18 cellular contexts compared by ENCODE assay signal in genomic region chr21:26127073-26127814, GRCh38. TPM values are rescaled to one million over a fixed set of nuclear protein-coding genes. Genes with fewer than 3 reads are reported as not detected.
DNase-seq lines count a peak whose midpoint lies in the region; ATAC-seq and TF ChIP-seq lines count a peak whose summit lies in the region.
"Had no signal": no experiment of that assay in that cellular context is flagged by ENCODE, and none has a peak within 500 bp of the region (broad histone marks: within the 10 kb centered on the region; RNA-seq: fewer than 3 reads in every experiment).

No MANE protein-coding gene starts in this region.

- no peaks in the 10 kb centered on the region for H3K27me3 ChIP-seq in cardiac muscle cell
- H3K27me3 ChIP-seq in transverse colon: no peaks in the 10 kb centered on the region
- H3K27me3 ChIP-seq in trophoblast cell (ENCODE audit: insufficient read depth, low read length): no peaks in the 10 kb centered on the region
- H3K27me3 ChIP-seq: colonic mucosa, testis had no signal

- DNase-seq in cardiac muscle cell (ENCODE audit: low read depth in 1 of 2, low spot score in 1 of 2): no peak
- DNase-seq in left ventricle myocardium superior: no peak
- DNase-seq in endothelial cell (ENCODE audit: low spot score): no peak
- no peak for DNase-seq in mesothelial cell of epicardium (ENCODE audit: low spot score in 2 of 2, unreplicated experiment in 2 of 2)
- no peak for DNase-seq in transverse colon
- no peak for DNase-seq in NK-92 treated with Interleukin-12 subunit alpha and Interleukin-12 subunit beta, amount 100 ng/mL, for 24 hours (lab: John Stamatoyannopoulos, UW)
- no peak for DNase-seq in trophoblast cell
- DNase-seq: activated CD4-positive, alpha-beta T cell treated with anti-CD3 and anti-CD28 coated beads for 36 hours; activated effector memory CD4-positive, alpha-beta T cell treated with anti-CD3 and anti-CD28 coated beads, Interleukin-2, amount 50 U/mL, for 16 hours; colonic mucosa; erythroblast; GOT3; NCI-H1092 treated with DMSO at 0.1 percent for 48 hours; NCI-H2107 had no signal

- 42 to 43% methylated on average over 1 of the region's 1 CpG for WGBS in transverse colon (ENCODE audit: low coverage in 1 of 2), 2 donors
- no CpG with 5 or more reads among the region's 1 CpG for WGBS in trophoblast cell (ENCODE audit: extremely low coverage, insufficient coverage, insufficient read length)

- H3K14ac ChIP-seq in trophoblast cell (ENCODE audit: low read length): no peak overlapping the region

- no peaks in the 10 kb centered on the region for H3K9me3 Mint-ChIP-seq in endothelial cell (ENCODE audit: unreplicated experiment)
- no peaks in the 10 kb centered on the region for H3K9me3 Mint-ChIP-seq in mesothelial cell of epicardium

- no peaks in the 10 kb centered on the region for H3K36me3 ChIP-seq in cardiac muscle cell
- H3K36me3 ChIP-seq in transverse colon: no peaks in the 10 kb centered on the region
- H3K36me3 ChIP-seq in trophoblast cell (ENCODE audit: control insufficient read depth in 1 of 2, insufficient read depth in 2 of 2, low read length in 2 of 2): no peaks in the 10 kb centered on the region
- H3K36me3 ChIP-seq: colonic mucosa had no signal

- no peak for TF ChIP-seq CTCF in cardiac muscle cell (IDR thresholded peaks at IDR 0.05; ENCODE audit: low read depth, low read length)
- TF ChIP-seq CTCF in endothelial cell (IDR thresholded peaks at IDR 0.05; ENCODE audit: unreplicated experiment): no peak
- TF ChIP-seq CTCF in mesothelial cell of epicardium (IDR thresholded peaks at IDR 0.05; ENCODE audit: unreplicated experiment): no peak
- TF ChIP-seq CTCF in transverse colon (IDR thresholded peaks at IDR 0.05): no peak

- TF ChIP-seq POLR2A in transverse colon (IDR thresholded peaks at IDR 0.05): no peak

- intact Hi-C loops in left ventricle myocardium superior (cut with micrococcal nuclease) (no loop called here), transverse colon (cut with DNase I; ENCODE audit: low total_unique reads) (no loop called here)

- H3K27me3 Mint-ChIP-seq in endothelial cell (ENCODE audit: unreplicated experiment) (no peaks in the 10 kb centered on the region), mesothelial cell of epicardium (ENCODE audit: low read depth) (no peaks in the 10 kb centered on the region)
- H3K27me3 Mint-ChIP-seq: activated CD4-positive, alpha-beta T cell treated with anti-CD3 and anti-CD28 coated beads for 36 hours had no signal

- H3K4me1 ChIP-seq in cardiac muscle cell (ENCODE audit: low read depth) (peaks cover 65% of the 10 kb centered on the region), transverse colon (peaks cover 17 to 71% (median 39%) of the 10 kb centered on the region in 4 donors), trophoblast cell (ENCODE audit: control insufficient read depth in 1 of 2, insufficient read depth in 2 of 2, low read length in 2 of 2) (peaks cover 11 to 18% of the 10 kb centered on the region in 2 experiments)

- no peak overlapping the region for H2BK12ac ChIP-seq in trophoblast cell (ENCODE audit: low read length)

- H3K9me3 ChIP-seq in cardiac muscle cell (ENCODE audit: low read depth) (no peaks in the 10 kb centered on the region), transverse colon (no peaks in the 10 kb centered on the region), trophoblast cell (ENCODE audit: insufficient read depth, low read depth, low read length) (no peaks in the 10 kb centered on the region)
- H3K9me3 ChIP-seq: colonic mucosa, testis had no signal

- H3K27ac Mint-ChIP-seq in endothelial cell (ENCODE audit: unreplicated experiment) (peak overlapping the region; percentile 16), mesothelial cell of epicardium (peak overlapping the region; percentile 39)
- H3K27ac Mint-ChIP-seq: activated CD4-positive, alpha-beta T cell treated with anti-CD3 and anti-CD28 coated beads for 36 hours had no signal

- H4K8ac ChIP-seq in trophoblast cell (ENCODE audit: low read depth, low read length): no peak overlapping the region

- H3K4me3 ChIP-seq in cardiac muscle cell: no peak overlapping the region
- H3K4me3 ChIP-seq in transverse colon: no peak overlapping the region
- H3K4me3 ChIP-seq in trophoblast cell (ENCODE audit: low read depth, low read length): no peak overlapping the region
- H3K4me3 ChIP-seq: colonic mucosa, testis had no signal

- no peak overlapping the region for H2BK120ac ChIP-seq in trophoblast cell (ENCODE audit: insufficient read depth, low read length, poor library complexity)

- H4K91ac ChIP-seq in trophoblast cell (ENCODE audit: low read depth, low read length): no peak overlapping the region

- no peak overlapping the region for H3K4ac ChIP-seq in trophoblast cell (ENCODE audit: low read depth, low read length)

- H3K4me3 Mint-ChIP-seq in endothelial cell (ENCODE audit: unreplicated experiment) (peak overlapping the region; percentile 28), mesothelial cell of epicardium (no peak overlapping the region)
- H3K4me3 Mint-ChIP-seq: activated CD4-positive, alpha-beta T cell treated with anti-CD3 and anti-CD28 coated beads for 36 hours had no signal

- ATAC-seq in left ventricle myocardium superior (no peak), GM18517 (IDR thresholded peaks at IDR 0.05; ENCODE audit: unreplicated experiment) (no peak)
- ATAC-seq: activated CD4-positive, alpha-beta T cell treated with anti-CD3 and anti-CD28 coated beads for 36 hours had no signal

- H4K12ac ChIP-seq in trophoblast cell (ENCODE audit: low read depth, low read length): no peak overlapping the region

- H3K36me3 Mint-ChIP-seq in endothelial cell (ENCODE audit: low read depth, unreplicated experiment) (peaks cover 11% of the 10 kb centered on the region), mesothelial cell of epicardium (peaks cover 5% of the 10 kb centered on the region)

- H3K79me1 ChIP-seq in trophoblast cell (ENCODE audit: low read length): peaks cover 5% of the 10 kb centered on the region

- H3K18ac ChIP-seq in trophoblast cell (ENCODE audit: low read length): no peak overlapping the region

- H3K9ac ChIP-seq in trophoblast cell (ENCODE audit: low read length): no peak overlapping the region
- H3K9ac ChIP-seq: KMS-11 had no signal

- no peak overlapping the region for H2AK5ac ChIP-seq in trophoblast cell (ENCODE audit: low read length)

- H2BK5ac ChIP-seq in trophoblast cell (ENCODE audit: low read depth, low read length, poor library complexity): no peak overlapping the region

- H3K27ac ChIP-seq in cardiac muscle cell (peak overlapping the region; percentile 49), transverse colon (peak overlapping the region in 3 of 4 donors; percentile 2 to 27 (median 14)), trophoblast cell (ENCODE audit: low read depth, low read length) (no peak overlapping the region)
- H3K27ac ChIP-seq: 22Rv1, colonic mucosa, KMS-11 had no signal

- H3K4me1 Mint-ChIP-seq in endothelial cell (ENCODE audit: unreplicated experiment) (peaks cover 59% of the 10 kb centered on the region), mesothelial cell of epicardium (peaks cover 56% of the 10 kb centered on the region)
- H3K4me1 Mint-ChIP-seq: activated CD4-positive, alpha-beta T cell treated with anti-CD3 and anti-CD28 coated beads for 36 hours had no signal

- in situ Hi-C loops in transverse colon (cut with MboI; ENCODE audit: low pct_ligation_motif_present in 1 of 4, low pct_unique_long_range_greater_than_20kb in 1 of 4, low sequenced_read_pairs in 3 of 4): no loop called here

- H3K79me2 ChIP-seq in trophoblast cell (ENCODE audit: control insufficient read depth, insufficient read depth, low read length, poor library complexity): peaks cover 2% of the 10 kb centered on the region

- no peak for TF ChIP-seq EP300 in transverse colon (IDR thresholded peaks at IDR 0.05; ENCODE audit: low read depth)

- H3K23ac ChIP-seq in trophoblast cell (ENCODE audit: low read length): no peak overlapping the region

- H3K4me2 ChIP-seq in trophoblast cell (ENCODE audit: low read length): no peak overlapping the region
- H3K4me2 ChIP-seq: KMS-11 had no signal

- H2AFZ ChIP-seq in trophoblast cell (ENCODE audit: insufficient read depth, low read length, poor library complexity): no peak overlapping the region

RNA-seq across cellular contexts. Expression of gene APP, which starts 43.3 kb away (rescaled TPM):
- total RNA-seq in cardiac muscle cell: 232 and 359 TPM in 2 replicates
- polyA plus RNA-seq in cardiac muscle cell: 31.8 and 34.0 TPM in 2 replicates
- 356 TPM for total RNA-seq in left ventricle myocardium superior
- total RNA-seq in endothelial cell (ENCODE audit: unreplicated experiment): 1,137 TPM
- total RNA-seq in mesothelial cell of epicardium: 489 to 500 TPM (median 495 TPM) in 3 replicates
- total RNA-seq in transverse colon: 1,000 to 10,000 TPM in 1 of 4 donors, 100 to 1,000 TPM in 3; 471 to 1,291 (median 672) TPM
- 481 and 496 TPM in 2 replicates for polyA plus RNA-seq in trophoblast cell (2013)
